In the genomic region with DNA sequence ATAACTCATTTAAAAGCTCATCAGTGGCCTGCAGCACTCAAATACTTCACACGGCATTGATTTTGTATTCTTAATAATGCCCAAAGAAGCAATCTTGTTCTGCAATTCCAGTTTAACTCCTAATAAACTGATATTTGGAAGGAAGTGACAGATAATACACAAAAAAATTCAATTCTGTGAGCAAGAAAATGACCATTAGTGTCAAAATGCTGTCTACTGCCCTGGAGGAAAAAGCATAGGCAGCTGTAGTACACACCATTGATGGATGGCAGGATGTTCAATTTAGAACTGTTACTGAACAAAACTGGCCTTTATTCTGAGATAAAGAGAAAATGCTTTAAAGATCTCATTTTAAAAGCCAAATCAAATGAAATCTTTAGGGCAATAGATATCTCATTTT, we compare ENCODE assay signal across 27 cellular contexts.
"Had no signal": no experiment of that assay in that cellular context is flagged by ENCODE, and none has a peak within 500 bp of the region (broad histone marks: within the 10 kb centered on the region; RNA-seq: fewer than 3 reads in every experiment).

No MANE protein-coding gene starts in this region.

- H3K4me3 ChIP-seq: stomach, suprapubic skin, testis, thoracic aorta, thyroid gland, tibial artery, tibial nerve, transverse colon, upper lobe of left lung, upper lobe of right lung, uterus, vagina had no signal

- ATAC-seq: stimulated activated effector memory CD8-positive, alpha-beta T cell treated with anti-CD3 and anti-CD28 coated beads, Interleukin-12 subunit alpha, Interleukin-12 subunit beta, amount 100 ng/mL, for 72 hours; stimulated activated memory B cell treated with anti-CD40 and anti-IgM and Interleukin-4, amounts not matched to agents 10 μg/mL and 1 μg/mL and 100 μg/mL, for 72 hours; stimulated activated naive B cell treated with anti-CD40 and anti-IgM and Interleukin-4, amounts not matched to agents 10 μg/mL and 1 μg/mL and 100 μg/mL, for 72 hours; stimulated activated naive CD8-positive, alpha-beta T cell treated with anti-CD3 and anti-CD28 coated beads, Interleukin-15, amount 100 ng/mL, for 72 hours; stimulated activated naive CD8-positive, alpha-beta T cell treated with anti-CD3 and anti-CD28 coated beads, Interleukin-15, Interleukin-2, amounts not matched to agents 100 U/mL and 50 U/mL, for 24 hours had no signal

- H3K27ac ChIP-seq: stomach, suprapubic skin, testis, thoracic aorta, thyroid gland, tibial artery, tibial nerve, transverse colon, upper lobe of left lung, upper lobe of right lung, uterus, vagina had no signal

- H3K27me3 ChIP-seq: stomach, suprapubic skin, testis, thyroid gland, tibial artery, tibial nerve, transverse colon, upper lobe of left lung, upper lobe of right lung, uterus, vagina had no signal

- H3K36me3 ChIP-seq: stomach, suprapubic skin, thoracic aorta, thyroid gland, tibial artery, tibial nerve, transverse colon, upper lobe of left lung, upper lobe of right lung, uterus, vagina had no signal

- DNase-seq: stimulated activated CD4-positive, alpha-beta T cell treated with anti-CD3 and anti-CD28 coated beads, Interleukin-2, amount 100 ng/mL, for 48 hours; stimulated activated CD4-positive, alpha-beta T cell treated with anti-CD3 and anti-CD28 coated beads, Interleukin-4, amount 100 ng/mL, for 1 hour; stimulated activated CD4-positive, alpha-beta T cell treated with anti-CD3 and anti-CD28 coated beads, Interleukin-4, amount 100 ng/mL, for 24 hours; stimulated activated CD4-positive, alpha-beta T cell treated with anti-CD3 and anti-CD28 coated beads, Interleukin-4, amount 100 ng/mL, for 4 hours; stimulated activated CD8-positive, alpha-beta memory T cell treated with anti-CD3 and anti-CD28 coated beads, Interleukin-4, amount 100 ng/mL, for 48 hours; stimulated activated naive B cell treated with anti-CD40 and anti-IgM and Interleukin-4, amounts not matched to agents 10 μg/mL and 1 μg/mL and 100 μg/mL, for 72 hours; stimulated activated naive CD4-positive, alpha-beta T cell; stimulated activated naive CD4-positive, alpha-beta T cell treated with Interleukin-2 at 50 U/mL for 16 hours; stimulated activated naive CD8-positive, alpha-beta T cell treated with anti-CD3 and anti-CD28 coated beads, Interleukin-15, amount 100 ng/mL, for 72 hours; stimulated activated naive CD8-positive, alpha-beta T cell treated with anti-CD3 and anti-CD28 coated beads, Interleukin-15, Interleukin-2, amounts not matched to agents 100 U/mL and 50 U/mL, for 24 hours; stomach; substantia nigra; testis; thyroid gland; tibial artery; transverse colon; trophoblast cell; upper lobe of left lung; upper lobe of right lung; uterus had no signal

- H3K9me3 ChIP-seq: stomach, suprapubic skin, testis, thoracic aorta, thyroid gland, tibial artery, tibial nerve, transverse colon, upper lobe of left lung, upper lobe of right lung, uterus, vagina had no signal

- H3K4me1 ChIP-seq: stomach, suprapubic skin, testis, thyroid gland, tibial artery, tibial nerve, transverse colon, upper lobe of right lung, uterus, vagina had no signal

- FAIRE-seq: urothelium cell line had no signal
